In the genomic region with DNA sequence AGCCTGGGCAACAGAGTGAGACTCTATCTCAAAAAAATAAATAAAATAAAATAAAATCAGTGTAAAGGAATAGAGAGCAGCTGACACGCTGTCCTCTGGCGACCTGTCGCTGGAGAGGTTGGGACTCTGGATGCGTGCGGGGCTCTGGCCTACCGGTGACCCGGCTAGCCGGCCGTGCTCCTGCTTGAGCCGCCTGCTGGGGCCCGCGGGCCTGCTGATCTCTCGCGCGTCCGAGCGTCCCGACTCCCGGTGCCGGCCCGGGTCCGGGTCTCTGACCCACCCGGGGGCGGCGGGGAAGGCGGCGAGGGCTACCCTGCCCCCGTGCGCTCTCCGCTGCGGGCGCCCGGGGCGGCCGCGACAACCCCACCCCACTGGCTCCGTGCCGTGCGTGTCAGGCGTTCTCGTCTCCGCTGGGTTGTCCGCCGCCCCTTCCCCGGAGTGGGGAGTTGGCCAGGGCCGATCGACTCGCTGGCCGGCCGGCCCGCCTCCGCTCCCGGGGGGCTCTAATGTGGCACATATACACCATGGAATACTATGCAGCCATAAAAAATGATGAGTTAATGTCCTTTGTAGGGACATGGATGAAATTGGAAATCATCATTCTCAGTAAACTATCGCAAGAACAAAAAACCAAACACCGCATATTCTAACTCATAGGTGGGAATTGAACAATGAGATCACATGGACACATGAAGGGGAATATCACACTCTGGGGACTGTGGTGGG, we compare ENCODE assay signal across 1 cellular context.
TF ChIP-seq lines count a peak whose summit lies in the region.

No MANE protein-coding gene starts in this region.

TF ChIP-seq in K562, 482 proteins besides CTCF, POLR2A, EP300 and RAD21:
- peak; percentile 45 for TF ChIP-seq RBM25 (IDR thresholded peaks at IDR 0.05; ENCODE audit: low read depth, low read length, severe bottlenecking)
- peak; percentile 20 for TF ChIP-seq ZNF146 (CRISPR knock-in tag; IDR thresholded peaks at IDR 0.05; ENCODE audit: unreplicated experiment)
- TF ChIP-seq RBFOX2 (IDR thresholded peaks at IDR 0.05; ENCODE audit: low read depth, low read length), result peak; percentile 16; the same call in 1 of the 2 replicates
- TF ChIP-seq POLR2G (IDR thresholded peaks at IDR 0.05; ENCODE audit: low read depth, low read length), result 0 out of 2 replicates have a peak, but pooled peaks have one; percentile 25
TF ChIP-seq in K562: peak in this region for 4; not testable (repeated sequence) for 478.
